In genomic region chr12:56637621-56638020, GRCh38 we compare ENCODE assay signal across 8 cellular contexts. TPM values are rescaled to one million over a fixed set of nuclear protein-coding genes. Genes with fewer than 3 reads are reported as not detected.
DNase-seq lines count a peak whose midpoint lies in the region; ATAC-seq and TF ChIP-seq lines count a peak whose summit lies in the region.

No MANE protein-coding gene starts in this region.

- no peak overlapping the region for H3K4me3 ChIP-seq in BLaER1
- H3K4me3 ChIP-seq in OCI-LY1 (ENCODE audit: low read depth, low read length, poor library complexity, severe bottlenecking): no peak overlapping the region
- H3K4me3 ChIP-seq in coronary artery: no peak overlapping the region
- H3K4me3 ChIP-seq in osteoblast (ENCODE audit: insufficient read depth, low read length): no peak overlapping the region

- H3K79me2 ChIP-seq in OCI-LY1 (ENCODE audit: insufficient read depth, low read length) (peaks cover under 1% of the 10 kb centered on the region; the same call in 1 of the 2 replicates), osteoblast (ENCODE audit: insufficient read depth, low read length) (peaks cover 50% of the 10 kb centered on the region)

- ATAC-seq in HG02678 (IDR thresholded peaks at IDR 0.05; ENCODE audit: unreplicated experiment) (no peak), GM18498 (IDR thresholded peaks at IDR 0.05; ENCODE audit: unreplicated experiment) (no peak)

- no peak for DNase-seq in coronary artery (ENCODE audit: low spot score)
- no peak for DNase-seq in osteoblast (ENCODE audit: insufficient read length, low spot score, missing footprints)
- DNase-seq in NCI-H82 (lab: John Stamatoyannopoulos, UW): no peak
- no peak for DNase-seq in UCSD-AML1 (lab: John Stamatoyannopoulos, UW; ENCODE audit: unreplicated experiment)

- H3K4me1 ChIP-seq in BLaER1 (peaks cover 47% of the 10 kb centered on the region), OCI-LY1 (ENCODE audit: insufficient read depth, low read length, severe bottlenecking) (peaks cover 39% of the 10 kb centered on the region), osteoblast (ENCODE audit: insufficient read depth, low read length) (peaks cover 32% of the 10 kb centered on the region)

- no peak overlapping the region for H3K27ac ChIP-seq in BLaER1
- H3K27ac ChIP-seq in OCI-LY1 (ENCODE audit: low read depth, low read length, poor library complexity, severe bottlenecking): peak overlapping the region; percentile 62
- peak overlapping the region; percentile 98 for H3K27ac ChIP-seq in coronary artery
- peak overlapping the region; percentile 24 for H3K27ac ChIP-seq in osteoblast (ENCODE audit: low read depth, low read length)

- peaks cover 55% of the 10 kb centered on the region for H3K36me3 ChIP-seq in BLaER1
- H3K36me3 ChIP-seq in OCI-LY1 (ENCODE audit: insufficient read depth, low read length): peaks cover 52% of the 10 kb centered on the region
- H3K36me3 ChIP-seq in osteoblast (ENCODE audit: insufficient read depth, low read length): peaks cover 55% of the 10 kb centered on the region

- TF ChIP-seq CTCF in OCI-LY1 (IDR thresholded peaks at IDR 0.05; ENCODE audit: low read length) (no peak), coronary artery (IDR thresholded peaks at IDR 0.05) (no peak), osteoblast (IDR thresholded peaks at IDR 0.05; ENCODE audit: extremely low read depth, low read depth, low read length) (no peak)

- H3F3A ChIP-seq in OCI-LY1 (ENCODE audit: insufficient read depth, low read length): 0 out of 2 replicates have a peak, but pooled peaks cover 11% of the 10 kb centered on the region

- H3K9ac ChIP-seq in BLaER1: no peak overlapping the region
- no peak overlapping the region for H3K9ac ChIP-seq in OCI-LY1 (ENCODE audit: low read length)

- H2AFZ ChIP-seq in OCI-LY1 (ENCODE audit: low read length) (no peak overlapping the region), osteoblast (ENCODE audit: low read length) (no peak overlapping the region)

- no peaks in the 10 kb centered on the region for H3K9me3 ChIP-seq in BLaER1
- no peaks in the 10 kb centered on the region for H3K9me3 ChIP-seq in OCI-LY1 (ENCODE audit: low read length)
- H3K9me3 ChIP-seq in osteoblast (ENCODE audit: low read depth, low read length): no peaks in the 10 kb centered on the region

- no peaks in the 10 kb centered on the region for H3K27me3 ChIP-seq in BLaER1
- H3K27me3 ChIP-seq in OCI-LY1 (ENCODE audit: insufficient read depth, low read length): no peaks in the 10 kb centered on the region
- no peaks in the 10 kb centered on the region for H3K27me3 ChIP-seq in osteoblast (ENCODE audit: insufficient read depth, low read length)

- H3K4me2 ChIP-seq in BLaER1 (peak overlapping the region; percentile 95; the same call in 1 of the 2 replicates), OCI-LY1 (ENCODE audit: low read length) (no peak overlapping the region), osteoblast (ENCODE audit: insufficient read depth, low read length) (no peak overlapping the region)

- H3K9me2 ChIP-seq in OCI-LY1 (ENCODE audit: low read depth, low read length): no peaks in the 10 kb centered on the region

- peaks cover 69% of the 10 kb centered on the region for H4K20me1 ChIP-seq in BLaER1
- no peaks in the 10 kb centered on the region for H4K20me1 ChIP-seq in OCI-LY1 (ENCODE audit: insufficient read depth, low read length)
- H4K20me1 ChIP-seq in osteoblast (ENCODE audit: insufficient read depth, low read length): peaks cover 18% of the 10 kb centered on the region

RNA-seq across cellular contexts. Expression of gene BAZ2A, which starts 7.5 kb away (rescaled TPM):
- total RNA-seq in osteoblast: 49.6 and 51.3 TPM in 2 replicates

RNA-seq across cellular contexts. Expression of gene ATP5F1B, which starts 8.2 kb away (rescaled TPM):
- total RNA-seq in osteoblast: 308 TPM in 2 replicates

RNA-seq across cellular contexts. Expression of gene PTGES3, which starts 50.5 kb away (rescaled TPM):
- total RNA-seq in osteoblast: 63.0 and 71.3 TPM in 2 replicates
